18 cellular contexts compared by ENCODE assay signal in the genomic region with DNA sequence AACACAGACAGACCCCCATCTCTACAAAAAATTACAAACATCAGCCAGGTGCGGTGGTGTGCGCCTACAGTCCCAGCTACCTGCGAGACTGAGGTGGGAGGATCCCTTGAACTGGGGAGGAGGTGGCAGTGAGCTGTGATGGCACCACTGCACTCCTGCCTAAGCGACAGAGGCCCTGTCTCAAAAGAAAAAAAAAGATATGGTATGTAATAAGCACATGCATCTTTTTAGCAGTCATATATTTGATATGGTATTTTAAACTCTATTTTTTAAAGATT. TPM values are rescaled to one million over a fixed set of nuclear protein-coding genes. Genes with fewer than 3 reads are reported as not detected.
DNase-seq lines count a peak whose midpoint lies in the region; ATAC-seq and TF ChIP-seq lines count a peak whose summit lies in the region.
"Had no signal": no experiment of that assay in that cellular context is flagged by ENCODE, and none has a peak within 500 bp of the region (broad histone marks: within the 10 kb centered on the region; RNA-seq: fewer than 3 reads in every experiment).

No MANE protein-coding gene starts in this region.

- intact Hi-C loops in esophagus muscularis mucosa (cut with DNase I) = no loop called here

- H3K36me3 ChIP-seq in BLaER1 treated with 17β-estradiol and CSF1 and Interleukin-3, amounts not matched to agents 10 nM and 100 nM = peaks cover 35 to 59% (median 50%) of the 10 kb centered on the region in 11 experiments
- H3K36me3 ChIP-seq in esophagus muscularis mucosa = peaks cover 0 to 32% (median 11%) of the 10 kb centered on the region in 4 donors

- WGBS in esophagus muscularis mucosa = 92% methylated on average over 4 of the region's 4 CpGs

- H3K27me3 Mint-ChIP-seq in IgD-negative memory B cell = no peaks in the 10 kb centered on the region
- H3K27me3 Mint-ChIP-seq in activated T-cell treated with anti-CD3 and anti-CD28 coated beads, Interleukin-2, amount 50 U/mL, for 72 hours (ENCODE audit: low read depth) = no peaks in the 10 kb centered on the region
- H3K27me3 Mint-ChIP-seq: activated CD4-positive, alpha-beta T cell treated with anti-CD3 and anti-CD28 coated beads, Interleukin-2, amount 10 ng/mL, durations not matched to agents 24 days and 14 days had no signal

- peaks cover 57 to 89% (median 71%) of the 10 kb centered on the region in 10 experiments for H3K4me1 ChIP-seq in BLaER1 treated with 17β-estradiol and CSF1 and Interleukin-3, amounts not matched to agents 10 nM and 100 nM
- H3K4me1 ChIP-seq in esophagus muscularis mucosa = peaks cover 61 to 90% (median 75%) of the 10 kb centered on the region in 4 donors
- H3K4me1 ChIP-seq: Caco-2 had no signal

- H3K4me3 ChIP-seq in BLaER1 treated with 17β-estradiol and CSF1 and Interleukin-3, amounts not matched to agents 10 nM and 100 nM = no peak overlapping the region
- H3K4me3 ChIP-seq in esophagus muscularis mucosa = no peak overlapping the region
- H3K4me3 ChIP-seq: suprapubic skin had no signal

- no peaks in the 10 kb centered on the region for H3K27me3 ChIP-seq in BLaER1 treated with 17β-estradiol and CSF1 and Interleukin-3, amounts not matched to agents 10 nM and 100 nM
- no peaks in the 10 kb centered on the region for H3K27me3 ChIP-seq in esophagus muscularis mucosa
- H3K27me3 ChIP-seq: suprapubic skin had no signal

- no peak for TF ChIP-seq CTCF in esophagus muscularis mucosa (IDR thresholded peaks at IDR 0.05)

- no peak for TF ChIP-seq EP300 in esophagus muscularis mucosa (IDR thresholded peaks at IDR 0.05)

- peak overlapping the region in 2 of 11 experiments; percentile 14 to 39; a peak in 4 of 22 replicates for H3K27ac ChIP-seq in BLaER1 treated with 17β-estradiol and CSF1 and Interleukin-3, amounts not matched to agents 10 nM and 100 nM
- peak overlapping the region; percentile 78 to 90 (median 82) for H3K27ac ChIP-seq in esophagus muscularis mucosa (replicated peaks in 1 of 4)
- H3K27ac ChIP-seq: suprapubic skin had no signal

- TF ChIP-seq POLR2A in esophagus muscularis mucosa (IDR thresholded peaks at IDR 0.05; ENCODE audit: low read depth) = no peak

- H3K4me3 Mint-ChIP-seq in IgD-negative memory B cell = peak overlapping the region in 2 of 4 donors; percentile 63 to 76
- no peak overlapping the region for H3K4me3 Mint-ChIP-seq in activated T-cell treated with anti-CD3 and anti-CD28 coated beads, Interleukin-2, amount 50 U/mL, for 72 hours

- peak overlapping the region; percentile 46 to 98 (median 85) for H3K27ac Mint-ChIP-seq in IgD-negative memory B cell
- H3K27ac Mint-ChIP-seq in activated T-cell treated with anti-CD3 and anti-CD28 coated beads, Interleukin-2, amount 50 U/mL, for 72 hours = no peak overlapping the region

- no peak for ATAC-seq in activated T-cell treated with anti-CD3 and anti-CD28 coated beads, Interleukin-2, amount 50 U/mL, for 72 hours (replicated peaks in 1 of 2)

- H3K9me3 ChIP-seq in BLaER1 treated with 17β-estradiol and CSF1 and Interleukin-3, amounts not matched to agents 10 nM and 100 nM (replicated peaks in 1 of 11) = peaks cover 0 to 6% (median 0%) of the 10 kb centered on the region in 11 experiments; a peak in 1 of 22 replicates
- H3K9me3 ChIP-seq in esophagus muscularis mucosa = no peaks in the 10 kb centered on the region
- H3K9me3 ChIP-seq: Caco-2, suprapubic skin had no signal

- DNase-seq in esophagus muscularis mucosa (ENCODE audit: extremely low spot score) (no peak), putamen (ENCODE audit: low spot score) (peak; percentile 62), H4 (ENCODE audit: low spot score) (no peak), DMS114 treated with DMSO at 0.1 percent for 48 hours (lab: John Stamatoyannopoulos, UW; ENCODE audit: unreplicated experiment) (no peak), Ammon's horn (ENCODE audit: low spot score) (no peak)
- no peak for DNase-seq in activated T-cell treated with anti-CD3 and anti-CD28 coated beads, Interleukin-2, amount 50 U/mL, for 72 hours
- DNase-seq: activated CD4-positive, alpha-beta T cell treated with anti-CD3 and anti-CD28 coated beads, Interleukin-2, amount 10 ng/mL, durations not matched to agents 24 days and 14 days; activated naive CD4-positive, alpha-beta T cell; Caco-2; cortex of kidney; NCI-H1930; NCI-H510A treated with DMSO at 0.1 percent for 48 hours; retina; stimulated activated CD4-positive, alpha-beta T cell treated with anti-CD3 and anti-CD28 coated beads, Interleukin-2, amount 100 ng/mL, for 48 hours had no signal

- no peaks in the 10 kb centered on the region for H3K9me3 Mint-ChIP-seq in IgD-negative memory B cell
- no peaks in the 10 kb centered on the region for H3K9me3 Mint-ChIP-seq in activated T-cell treated with anti-CD3 and anti-CD28 coated beads, Interleukin-2, amount 50 U/mL, for 72 hours
- H3K9me3 Mint-ChIP-seq: activated CD4-positive, alpha-beta T cell treated with anti-CD3 and anti-CD28 coated beads, Interleukin-2, amount 10 ng/mL, durations not matched to agents 24 days and 14 days had no signal

- H3K4me1 Mint-ChIP-seq in IgD-negative memory B cell = peaks cover 48 to 74% (median 69%) of the 10 kb centered on the region in 3 donors
- H3K4me1 Mint-ChIP-seq in activated T-cell treated with anti-CD3 and anti-CD28 coated beads, Interleukin-2, amount 50 U/mL, for 72 hours (ENCODE audit: low read depth) = peaks cover 71% of the 10 kb centered on the region

- 0 out of 22 replicates have a peak overlapping the region, but pooled peaks of 1 of the 11 experiments have one; percentile 23 for H3K9ac ChIP-seq in BLaER1 treated with 17β-estradiol and CSF1 and Interleukin-3, amounts not matched to agents 10 nM and 100 nM

- H3K36me3 Mint-ChIP-seq in IgD-negative memory B cell = peaks cover 2% of the 10 kb centered on the region
- H3K36me3 Mint-ChIP-seq in activated T-cell treated with anti-CD3 and anti-CD28 coated beads, Interleukin-2, amount 50 U/mL, for 72 hours (ENCODE audit: insufficient read depth in 2 of 2) = peaks cover 10 to 15% of the 10 kb centered on the region in 2 donors

- H3K4me2 ChIP-seq in BLaER1 treated with 17β-estradiol and CSF1 and Interleukin-3, amounts not matched to agents 10 nM and 100 nM = peak overlapping the region; percentile 60 to 98 (median 94)

- H4K20me1 ChIP-seq in BLaER1 treated with 17β-estradiol and CSF1 and Interleukin-3, amounts not matched to agents 10 nM and 100 nM = peaks cover 63 to 100% (median 96%) of the 10 kb centered on the region in 11 experiments

RNA-seq across cellular contexts. Expression of gene SLC15A4, which starts 7.2 kb away (rescaled TPM):
- polyA plus RNA-seq in IgD-negative memory B cell = 13.8 TPM
- 10 to 100 TPM; 37.5 to 43.0 (median 39.6) TPM for total RNA-seq in esophagus muscularis mucosa
- total RNA-seq in H4 (2014; rRNA removed; shearing (Covaris generic)) = 9.9 and 14.6 TPM in 2 replicates
- total RNA-seq in activated T-cell treated with anti-CD3 and anti-CD28 coated beads, Interleukin-2, amount 50 U/mL, for 72 hours = 10 to 100 TPM; 19.4 to 19.8 TPM

RNA-seq across cellular contexts. Expression of gene GLT1D1, which starts 36.7 kb away (rescaled TPM):
- polyA plus RNA-seq in IgD-negative memory B cell = not detected
- total RNA-seq in esophagus muscularis mucosa = 1 to 10 TPM in 1 of 4 donors, under 1 TPM in 3; under 0.01 to 1.5 (median 0.32) TPM
- total RNA-seq in H4 (2014; rRNA removed; shearing (Covaris generic)) = not detected in 2 replicates
- under 1 TPM in 1 of 2 donors, not detected in 1; 0.41 TPM for total RNA-seq in activated T-cell treated with anti-CD3 and anti-CD28 coated beads, Interleukin-2, amount 50 U/mL, for 72 hours
- total RNA-seq: Caco-2, lung microvascular endothelial cell had no signal
